In the genomic region with DNA sequence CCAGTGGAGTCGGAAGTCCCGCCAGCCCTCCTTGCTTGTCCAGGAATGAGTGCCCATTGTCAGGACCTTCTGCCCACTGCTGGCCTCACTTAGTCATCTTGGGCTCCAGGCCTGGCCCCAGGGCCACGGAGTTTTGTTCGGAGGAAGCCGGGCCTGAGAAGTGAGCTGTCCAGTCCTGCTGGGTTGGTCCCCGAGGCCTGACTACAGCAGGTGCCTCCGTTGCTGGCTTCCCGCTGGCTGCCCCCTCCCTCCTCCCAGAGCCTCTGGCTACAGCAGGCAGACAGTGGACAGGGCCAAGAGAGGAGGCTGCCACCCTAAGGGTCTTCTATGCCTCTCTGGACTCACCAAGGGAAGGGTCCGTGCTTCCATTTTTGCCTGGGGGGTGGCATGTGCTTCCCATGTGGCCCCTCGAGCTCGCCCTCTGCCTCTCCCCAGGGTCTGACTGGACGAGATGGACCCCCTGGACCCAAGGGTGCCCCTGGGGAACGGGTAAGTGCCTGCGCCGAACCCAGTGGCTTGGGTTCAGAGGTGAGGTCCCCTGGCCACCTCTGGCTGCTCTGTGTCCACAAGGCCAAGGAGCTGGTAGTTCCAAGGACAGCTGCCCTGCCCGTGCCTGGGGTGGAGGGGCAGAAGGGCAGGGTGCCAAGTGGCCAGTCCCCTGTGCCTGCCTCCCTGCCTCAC, we compare ENCODE assay signal across 1 cellular context.
TF ChIP-seq lines count a peak whose summit lies in the region.

No MANE protein-coding gene starts in this region.

TF ChIP-seq in endothelial cell of umbilical vein, 7 proteins besides CTCF, POLR2A, EP300 and RAD21:
- TF ChIP-seq GATA2 (IDR thresholded peaks at IDR 0.05; ENCODE audit: insufficient read depth, insufficient read length, low read depth, low read length) (no peak), MYC (IDR thresholded peaks at IDR 0.05; ENCODE audit: low read depth, low read length) (no peak), POLR2AphosphoS5 (IDR thresholded peaks at IDR 0.05; ENCODE audit: insufficient read depth, low read depth, low read length) (no peak), FOS (IDR thresholded peaks at IDR 0.05; ENCODE audit: borderline replicate concordance, insufficient read depth, low read length) (no peak), EZH2 (IDR thresholded peaks at IDR 0.05; ENCODE audit: borderline replicate concordance, low read depth, low read length, severe bottlenecking) (no peak), JUN (IDR thresholded peaks at IDR 0.05; ENCODE audit: borderline replicate concordance, insufficient read depth, insufficient read length, low read depth) (no peak)
- TF ChIP-seq, protein P1, sequence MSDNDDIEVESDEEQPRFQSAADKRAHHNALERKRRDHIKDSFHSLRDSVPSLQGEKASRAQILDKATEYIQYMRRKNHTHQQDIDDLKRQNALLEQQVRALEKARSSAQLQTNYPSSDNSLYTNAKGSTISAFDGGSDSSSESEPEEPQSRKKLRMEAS (IDR thresholded peaks at IDR 0.05; ENCODE audit: insufficient read depth, insufficient read length), result no peak
TF ChIP-seq in endothelial cell of umbilical vein: peak in this region for 0.
